Comparison of ENCODE assay signal across 8 cellular contexts in genomic region chr7:28296571-28297483, GRCh38.
DNase-seq lines count a peak whose midpoint lies in the region; ATAC-seq lines count a peak whose summit lies in the region.

No MANE protein-coding gene starts in this region.

- DNase-seq in NCI-H510A (lab: John Stamatoyannopoulos, UW), result peak; percentile 12
- no peak for DNase-seq in NCI-H510A treated with DMSO at 0.1 percent for 48 hours (lab: John Stamatoyannopoulos, UW)
- peak; percentile 76 for DNase-seq in NCI-H82 (lab: John Stamatoyannopoulos, UW)
- peak; percentile 45 for DNase-seq in activated T-cell treated with anti-CD3 and anti-CD28 coated beads, Interleukin-2, amount 50 U/mL, for 1 hour
- peak; percentile 38 for DNase-seq in left ventricle myocardium superior
- DNase-seq in stimulated activated CD8-positive, alpha-beta memory T cell treated with anti-CD3 and anti-CD28 coated beads, Interleukin-15, amount 100 ng/mL, for 1 hour (ENCODE audit: low read depth), result peak; percentile 20
- DNase-seq in middle frontal gyrus (ENCODE audit: extremely low spot score, low spot score), result no peak

- intact Hi-C loops in left ventricle myocardium superior (cut with micrococcal nuclease), result loop anchor here (10.0 kb wide), 1 partner anchor 558 kb away; no protein-coding TSS in a partner anchor

- peak; percentile 44 for ATAC-seq in left ventricle myocardium superior
- ATAC-seq in GM19035 (IDR thresholded peaks at IDR 0.05; ENCODE audit: unreplicated experiment), result no peak

Comparison
In these comparisons a context has a peak if more than half of its experiments do, and no peak if none do; other contexts are left out.
1. DNase-seq: peak in NCI-H510A (single experiment), NCI-H82 (single experiment), activated T-cell treated with anti-CD3 and anti-CD28 coated beads, Interleukin-2, amount 50 U/mL, for 1 hour (single experiment), left ventricle myocardium superior (single experiment) and stimulated activated CD8-positive, alpha-beta memory T cell treated with anti-CD3 and anti-CD28 coated beads, Interleukin-15, amount 100 ng/mL, for 1 hour (single experiment); none in NCI-H510A treated with DMSO at 0.1 percent for 48 hours (single experiment) and middle frontal gyrus (single experiment).